Comparison of ENCODE assay signal across 15 cellular contexts in genomic region chr14:74652541-74652940, GRCh38.
"Had no signal": no experiment of that assay in that cellular context is flagged by ENCODE, and none has a peak within 500 bp of the region (broad histone marks: within the 10 kb centered on the region; RNA-seq: fewer than 3 reads in every experiment).

No MANE protein-coding gene starts in this region.

- H3K4me3 Mint-ChIP-seq: activated naive CD4-positive, alpha-beta T cell treated with anti-CD3 and anti-CD28 coated beads, Interleukin-2, amount 50 U/mL, for 24 hours; dendritic cell treated with granulocyte-macrophage colony-stimulating factor and Interleukin-4, amounts not matched to agents 40 ng/mL and 50 ng/mL, for 4 days; naive B cell had no signal

- H3K9me3 Mint-ChIP-seq: activated naive CD4-positive, alpha-beta T cell treated with anti-CD3 and anti-CD28 coated beads, Interleukin-2, amount 50 U/mL, for 24 hours; dendritic cell treated with granulocyte-macrophage colony-stimulating factor and Interleukin-4, amounts not matched to agents 40 ng/mL and 50 ng/mL, for 4 days; naive B cell had no signal

- DNase-seq: activated CD4-positive, alpha-beta T cell treated with anti-CD3 and anti-CD28 coated beads for 48 hours; activated CD8-positive, alpha-beta memory T cell treated with anti-CD3 and anti-CD28 coated beads for 24 hours; brain microvascular endothelial cell; cerebellar nuclear complex; naive B cell; occipital lobe; sigmoid colon; stimulated activated CD4-positive, alpha-beta T cell treated with anti-CD3 and anti-CD28 coated beads, Interleukin-2, amount 100 ng/mL, for 24 hours; stimulated activated naive CD4-positive, alpha-beta T cell treated with Interleukin-2 at 50 U/mL for 16 hours; upper lobe of right lung had no signal

- H3K36me3 ChIP-seq: prostate gland had no signal

- H3K27ac Mint-ChIP-seq: activated naive CD4-positive, alpha-beta T cell treated with anti-CD3 and anti-CD28 coated beads, Interleukin-2, amount 50 U/mL, for 24 hours; dendritic cell treated with granulocyte-macrophage colony-stimulating factor and Interleukin-4, amounts not matched to agents 40 ng/mL and 50 ng/mL, for 4 days had no signal

- H3K4me1 ChIP-seq: prostate gland had no signal

- H3K36me3 Mint-ChIP-seq: naive B cell had no signal

- H3K9me3 ChIP-seq: prostate gland, sigmoid colon, upper lobe of right lung had no signal

- ATAC-seq: esophagus mucosa, upper lobe of right lung had no signal

- H3K27me3 Mint-ChIP-seq: activated naive CD4-positive, alpha-beta T cell treated with anti-CD3 and anti-CD28 coated beads, Interleukin-2, amount 50 U/mL, for 24 hours; naive B cell had no signal

- H3K27me3 ChIP-seq: brain microvascular endothelial cell, upper lobe of right lung had no signal

- H3K27ac ChIP-seq: brain microvascular endothelial cell, prostate gland, sigmoid colon, upper lobe of right lung had no signal

- H3K4me3 ChIP-seq: lung, prostate gland, sigmoid colon, upper lobe of right lung had no signal
